8 cellular contexts compared by ENCODE assay signal in the genomic region with DNA sequence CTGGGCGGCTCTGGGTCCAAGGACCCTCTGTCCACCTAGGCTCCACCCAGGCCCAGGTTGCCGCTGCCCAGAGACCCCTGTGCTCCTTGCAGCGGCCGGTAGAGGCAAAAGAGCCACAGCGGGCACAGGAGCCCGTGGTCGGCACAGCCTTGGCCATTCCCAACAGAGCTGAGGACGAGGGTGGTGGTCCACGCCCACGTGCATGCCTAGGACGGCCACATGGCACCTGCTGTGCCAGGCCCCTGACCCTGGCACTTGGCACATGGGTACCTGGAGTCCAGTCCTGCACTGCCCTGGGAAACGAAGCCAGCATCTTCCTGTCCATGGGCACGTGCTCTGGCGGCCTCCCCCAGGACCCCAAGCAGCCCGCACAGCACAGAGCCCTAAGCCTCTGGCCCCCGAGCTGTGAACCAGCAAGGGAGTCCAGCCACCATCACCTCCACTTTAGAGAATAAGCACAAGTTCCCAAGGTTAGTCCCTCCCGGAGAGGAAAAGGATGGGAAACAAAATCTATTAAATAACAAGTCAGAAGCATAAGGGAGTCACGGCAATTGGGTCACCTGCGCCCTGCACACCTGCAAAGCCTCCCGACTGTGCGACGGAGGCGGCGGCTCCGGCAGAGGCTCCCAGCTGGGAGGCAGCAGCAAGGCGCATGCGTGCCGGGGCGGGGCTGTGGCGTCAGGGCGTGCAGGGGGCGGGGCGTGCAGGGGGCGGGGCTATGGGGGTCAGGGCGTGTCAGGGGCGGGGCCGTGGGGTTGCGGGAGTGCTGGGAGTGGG. TPM values are rescaled to one million over a fixed set of nuclear protein-coding genes. Genes with fewer than 3 reads are reported as not detected.
A peak's percentile ranks its signal among the peaks of the same experiment; 100 is the strongest.
DNase-seq lines count a peak whose midpoint lies in the region; ATAC-seq, FAIRE-seq and TF ChIP-seq lines count a peak whose summit lies in the region.

No MANE protein-coding gene starts in this region.

- no peaks in the 10 kb centered on the region for H3K9me1 ChIP-seq in K562 (ENCODE audit: control insufficient read depth, insufficient read depth, low read length)

- no peak for FAIRE-seq in K562 (lab: Jason Lieb, UNC)

- H3K9ac ChIP-seq in K562 (ENCODE audit: insufficient read depth in 1 of 2, low read depth in 2 of 2, low read length in 2 of 2), result no peak overlapping the region

- H3K79me2 ChIP-seq in K562 (ENCODE audit: control insufficient read depth, insufficient read depth, low read length), result no peaks in the 10 kb centered on the region

- H3K4me3 ChIP-seq in right atrium auricular region (peak overlapping the region in 1 of 2 donors; percentile 23), K562 (no peak overlapping the region), lung (no peak overlapping the region)

- H3K27me3 ChIP-seq in right atrium auricular region (no peaks in the 10 kb centered on the region), K562 (ENCODE audit: control insufficient read depth in 2 of 2, insufficient read depth in 2 of 2, low read length in 2 of 2) (peaks cover 2 to 52% of the 10 kb centered on the region in 2 experiments; a peak in 3 of 5 replicates), lung (ENCODE audit: control insufficient read depth, insufficient read depth) (no peaks in the 10 kb centered on the region)

- POLR2A ChIA-PET in K562 (lab: Yijun Ruan, JAX), result interaction anchor here (0.6 to 0.9 kb wide), 2 partner anchors 9 to 50 kb away, joined by 3 read pairs; no protein-coding TSS in a partner anchor

- TF ChIP-seq RAD21 in K562 (CRISPR knock-in tag; conservative IDR thresholded peaks at IDR 0.05 in 1 of 2, IDR thresholded peaks at IDR 0.05 in 1 of 2), result no peak

- no peak for TF ChIP-seq POLR2A in K562 (conservative IDR thresholded peaks at IDR 0.05)

- H3K36me3 ChIP-seq in right atrium auricular region, result no peaks in the 10 kb centered on the region
- no peaks in the 10 kb centered on the region for H3K36me3 ChIP-seq in K562 (ENCODE audit: control insufficient read depth, insufficient read depth, low read length)
- no peaks in the 10 kb centered on the region for H3K36me3 ChIP-seq in lung (ENCODE audit: control insufficient read depth in 2 of 2, insufficient read depth in 2 of 2, low read length in 2 of 2)

- peak; percentile 22 for ATAC-seq in Right ventricle myocardium inferior
- peak; percentile 91 for ATAC-seq in K562
- ATAC-seq in lung (ENCODE audit: insufficient read depth, low FRiP score), result peak; percentile 27
- no peak for ATAC-seq in HG02588 (IDR thresholded peaks at IDR 0.05; ENCODE audit: unreplicated experiment)

- TF ChIP-seq CTCF in right atrium auricular region (IDR thresholded peaks at IDR 0.05) (no peak), K562 (IDR thresholded peaks at IDR 0.05 in 2 of 3, conservative IDR thresholded peaks at IDR 0.05 in 1 of 3; ENCODE audit: insufficient read depth in 2 of 3, low read depth in 1 of 3, low read length in 3 of 3) (no peak), lung (IDR thresholded peaks at IDR 0.05; ENCODE audit: control extremely low read depth, extremely low read depth) (no peak)

- intact Hi-C loops in Right ventricle myocardium inferior (cut with DNase I) (no loop called here), K562 (cut with micrococcal nuclease) (no loop called here)

- in situ Hi-C loops in K562 (cut with MboI), result no loop called here

- peak overlapping the region; percentile 92 for H2AFZ ChIP-seq in K562 (ENCODE audit: low read depth, low read length)

- H3K27ac ChIP-seq in right atrium auricular region (no peak overlapping the region), K562 (ENCODE audit: extremely low read depth, low read depth, low read length) (no peak overlapping the region), lung (ENCODE audit: low read depth in 1 of 2, low read length in 1 of 2) (no peak overlapping the region)

- no peak for DNase-seq in Right ventricle myocardium inferior (ENCODE audit: missing footprints)
- DNase-seq in right atrium auricular region (ENCODE audit: low spot score), result no peak
- peak; percentile 52 for DNase-seq in SK-N-DZ (ENCODE audit: low spot score)
- DNase-seq in K562 (ENCODE audit: extremely low read depth in 1 of 4, low spot score in 3 of 4), result peak; percentile 67 to 97 (median 96)
- no peak for DNase-seq in lung (ENCODE audit: low spot score)
- peak; percentile 45 for DNase-seq in stimulated activated CD8-positive, alpha-beta memory T cell treated with anti-CD3 and anti-CD28 coated beads, Interleukin-7, amount 100 ng/mL, for 24 hours (ENCODE audit: low read depth)
- no peak for DNase-seq in DMS53 treated with DMSO at 0.1 percent for 48 hours (lab: John Stamatoyannopoulos, UW; ENCODE audit: unreplicated experiment)

- CTCF ChIA-PET in K562 (lab: Yijun Ruan, JAX; ENCODE audit: low intra/inter-chr PET ratio), result no interaction called here

- H3K9me3 ChIP-seq in right atrium auricular region (no peaks in the 10 kb centered on the region), K562 (replicated peaks; ENCODE audit: control insufficient read depth, insufficient read depth, low read depth, low read length) (no peaks in the 10 kb centered on the region), lung (ENCODE audit: control insufficient read depth in 2 of 2, insufficient read depth in 1 of 2, low read length in 1 of 2) (no peaks in the 10 kb centered on the region)

- BruUV-seq in K562 (replicated peaks; lab: Mats Ljungman, UMichigan), result no TSS peak

- H3K4me1 ChIP-seq in right atrium auricular region, result no peaks in the 10 kb centered on the region
- H3K4me1 ChIP-seq in K562 (replicated peaks in 1 of 2; ENCODE audit: control insufficient read depth in 2 of 2, insufficient read depth in 2 of 2, low read length in 2 of 2), result peaks cover 4 to 27% of the 10 kb centered on the region in 2 experiments; a peak in 3 of 5 replicates
- H3K4me1 ChIP-seq in lung (ENCODE audit: control insufficient read depth in 2 of 2, insufficient read depth in 2 of 2, low read length in 2 of 2), result peaks cover 0 to 5% of the 10 kb centered on the region in 2 donors

- 9% methylated on average over 18 of the region's 38 CpGs for WGBS in K562 (ENCODE audit: insufficient coverage, low coverage, missing lambda C conversion rate)
- 67 to 75% methylated on average over 37 to 38 of the region's 38 CpGs for WGBS in lung, 2 donors

- peak overlapping the region; percentile 71 for H3K4me2 ChIP-seq in K562 (ENCODE audit: insufficient read depth, low read length)

- 0 out of 2 replicates have a peak, but pooled peaks cover 4% of the 10 kb centered on the region for H4K20me1 ChIP-seq in K562 (replicated peaks; ENCODE audit: control insufficient read depth, insufficient read depth, low read length)

- no peak for TF ChIP-seq EP300 in K562 (IDR thresholded peaks at IDR 0.05; ENCODE audit: low read length)

TF ChIP-seq in K562, 482 proteins besides CTCF, POLR2A, EP300 and RAD21 (continues in another document):
- TF ChIP-seq NRF1 (conservative IDR thresholded peaks at IDR 0.05 in 1 of 2, IDR thresholded peaks at IDR 0.05 in 1 of 2) (peak; percentile 87 to 88), PHF8 (IDR thresholded peaks at IDR 0.05; ENCODE audit: borderline replicate concordance, low read length) (peak; percentile 33; the same call in 1 of the 2 replicates), CREBBP (IDR thresholded peaks at IDR 0.05; ENCODE audit: low read depth, low read length) (no peak), VEZF1 (CRISPR knock-in tag; IDR thresholded peaks at IDR 0.05) (peak; percentile 52; the same call in 1 of the 2 replicates), CREM (IDR thresholded peaks at IDR 0.05; ENCODE audit: low read depth) (0 out of 2 replicates have a peak, but pooled peaks have one; percentile 5)
- TF ChIP-seq, protein P1, sequence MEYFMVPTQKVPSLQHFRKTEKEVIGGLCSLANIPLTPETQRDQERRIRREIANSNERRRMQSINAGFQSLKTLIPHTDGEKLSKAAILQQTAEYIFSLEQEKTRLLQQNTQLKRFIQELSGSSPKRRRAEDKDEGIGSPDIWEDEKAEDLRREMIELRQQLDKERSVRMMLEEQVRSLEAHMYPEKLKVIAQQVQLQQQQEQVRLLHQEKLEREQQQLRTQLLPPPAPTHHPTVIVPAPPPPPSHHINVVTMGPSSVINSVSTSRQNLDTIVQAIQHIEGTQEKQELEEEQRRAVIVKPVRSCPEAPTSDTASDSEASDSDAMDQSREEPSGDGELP (CRISPR knock-in tag; IDR thresholded peaks at IDR 0.05; ENCODE audit: borderline replicate concordance), result peak; percentile 83

RNA-seq across cellular contexts. Expression of gene STK32C, which starts 59.1 kb away (rescaled TPM):
- 7.0 TPM for total RNA-seq in Right ventricle myocardium inferior
- 1 to 10 TPM; 2.6 to 3.7 TPM for total RNA-seq in right atrium auricular region
- polyA plus RNA-seq in SK-N-DZ (2014; cell fraction: cytosol; rRNA removed), result 35.4 and 38.4 TPM in 2 replicates
- polyA plus RNA-seq in SK-N-DZ (2014; cell fraction: nucleus; rRNA removed), result 35.2 and 44.1 TPM in 2 replicates
- 6.5 and 11.6 TPM in 2 replicates for total RNA-seq in K562 (2011; cell fraction: chromatin; rRNA removed; ENCODE audit: low replicate concordance)
- 13.8 and 19.2 TPM in 2 replicates for total RNA-seq in K562 (2011; cell fraction: nucleolus; rRNA removed)
- 12.1 and 15.1 TPM in 2 replicates for total RNA-seq in K562 (2011; cell fraction: nucleoplasm; rRNA removed)
- 15.4 and 20.6 TPM in 2 replicates for total RNA-seq in K562 (2014; rRNA removed)
- total RNA-seq in K562 (2014; rRNA removed; fragmentation: Illumina TruSeq; extraction: Trizol), result 4.5 and 5.1 TPM in 2 replicates
- total RNA-seq in K562 (2015; rRNA removed; fragmentation: Illumina TruSeq; extraction: Trizol), result 6.5 and 8.3 TPM in 2 replicates
- total RNA-seq in K562 (2021), result 11.5 and 14.1 TPM in 2 replicates
- polyA plus RNA-seq in K562 (2011; rRNA removed), result 8.2 and 8.9 TPM in 2 replicates
- polyA plus RNA-seq in K562 (2011; cell fraction: cytosol; rRNA removed), result 5.6 and 6.4 TPM in 2 replicates
- polyA plus RNA-seq in K562 (2011; cell fraction: nucleus; rRNA removed), result 12.3 and 14.7 TPM in 2 replicates
- 11.5 and 18.9 TPM in 2 replicates for polyA plus RNA-seq in K562 (2012)
- polyA plus RNA-seq in K562 (2014; fragmentation: Illumina TruSeq; extraction: Trizol), result 4.7 and 9.7 TPM in 2 replicates
- 1 to 10 TPM; 1.5 to 2.4 TPM for polyA plus RNA-seq in K562 (2014; fragmentation: Nextera tagmentation; extraction: Ambion mirVana)
- polyA plus RNA-seq in K562 (2014; rRNA removed), result 18.5 and 20.9 TPM in 2 replicates
- polyA minus RNA-seq in K562 (2011; rRNA and poly(A)+ RNA removed), result 4.0 and 5.7 TPM in 2 replicates
- 3.5 and 3.9 TPM in 2 replicates for polyA minus RNA-seq in K562 (2011; cell fraction: cytosol; rRNA and poly(A)+ RNA removed)
- polyA minus RNA-seq in K562 (2011; cell fraction: nucleus; rRNA and poly(A)+ RNA removed), result 8.2 and 8.3 TPM in 2 replicates
- 10 to 100 TPM in 1 of 2 donors, 1 to 10 TPM in 1; 5.1 to 22.0 TPM for total RNA-seq in lung
- polyA plus RNA-seq in lung, result 10 to 100 TPM; 15.7 to 16.9 TPM

Comparison
In these comparisons a context has a peak if more than half of its experiments do, and no peak if none do; other contexts are left out.
1. DNase-seq: peak in SK-N-DZ (single experiment), K562 (4 of 4) and stimulated activated CD8-positive, alpha-beta memory T cell treated with anti-CD3 and anti-CD28 coated beads, Interleukin-7, amount 100 ng/mL, for 24 hours (single experiment); none in Right ventricle myocardium inferior (single experiment), right atrium auricular region (single experiment), lung (single experiment) and DMS53 treated with DMSO at 0.1 percent for 48 hours (single experiment).